Comparison of ENCODE assay signal across 8 cellular contexts in genomic region chr5:112757468-112758208, GRCh38. TPM values are rescaled to one million over a fixed set of nuclear protein-coding genes. Genes with fewer than 3 reads are reported as not detected.
DNase-seq lines count a peak whose midpoint lies in the region; ATAC-seq, FAIRE-seq and TF ChIP-seq lines count a peak whose summit lies in the region.

No MANE protein-coding gene starts in this region.

- H3K27ac Mint-ChIP-seq in Calu3 (ENCODE audit: unreplicated experiment) (no peak overlapping the region), brain (peak overlapping the region in 4 of 5 experiments; percentile 55 to 78 (median 70))
- H3K27ac Mint-ChIP-seq in stimulated activated naive B cell treated with anti-CD40 and anti-IgM and Interleukin-4, amounts not matched to agents 10 μg/mL and 1 μg/mL and 100 μg/mL, for 72 hours = no peak overlapping the region

- ATAC-seq in HG03342 (IDR thresholded peaks at IDR 0.05; ENCODE audit: unreplicated experiment) = peak; percentile 85
- peak; percentile 80 to 85 for ATAC-seq in stimulated activated naive B cell treated with anti-CD40 and anti-IgM and Interleukin-4, amounts not matched to agents 10 μg/mL and 1 μg/mL and 100 μg/mL, for 72 hours (replicated peaks)

- FAIRE-seq in GM19239 (lab: Jason Lieb, UNC) = peak; percentile 95

- intact Hi-C loops in Calu3 (cut with micrococcal nuclease; ENCODE audit: unreplicated experiment) = loop anchor here (1.0 to 5.0 kb wide), 4 partner anchors 66 to 580 kb away; no protein-coding TSS in a partner anchor

- H3K4me3 Mint-ChIP-seq in Calu3 (ENCODE audit: low read depth, unreplicated experiment) = no peak overlapping the region
- peak overlapping the region in 1 of 5 experiments; percentile 39 for H3K4me3 Mint-ChIP-seq in brain
- H3K4me3 Mint-ChIP-seq in stimulated activated naive B cell treated with anti-CD40 and anti-IgM and Interleukin-4, amounts not matched to agents 10 μg/mL and 1 μg/mL and 100 μg/mL, for 72 hours = no peak overlapping the region

- BruUV-seq in Calu3 (replicated peaks; lab: Mats Ljungman, UMichigan) = no TSS peak

- CTCF ChIA-PET in Calu3 (lab: Charles Lee) = interaction anchor here (0.7 to 1.9 kb wide), 8 partner anchors 9 to 253 kb away, joined by 3 to 15 read pairs (median 3); no protein-coding TSS in a partner anchor

- TF ChIP-seq CTCF in Calu3 (IDR thresholded peaks at IDR 0.05; ENCODE audit: unreplicated experiment) = peak; percentile 61
- peak; percentile 86 to 89 for TF ChIP-seq CTCF in brain (conservative IDR thresholded peaks at IDR 0.05)

- H3K4me1 Mint-ChIP-seq in Calu3 (ENCODE audit: low read depth, unreplicated experiment) = peaks cover 7% of the 10 kb centered on the region
- H3K4me1 Mint-ChIP-seq in brain = peaks cover 56% of the 10 kb centered on the region
- H3K4me1 Mint-ChIP-seq in stimulated activated naive B cell treated with anti-CD40 and anti-IgM and Interleukin-4, amounts not matched to agents 10 μg/mL and 1 μg/mL and 100 μg/mL, for 72 hours = peaks cover 3 to 10% of the 10 kb centered on the region in 2 donors

- no peaks in the 10 kb centered on the region for H3K27me3 Mint-ChIP-seq in Calu3 (ENCODE audit: unreplicated experiment)
- H3K27me3 Mint-ChIP-seq in brain = no peaks in the 10 kb centered on the region
- no peaks in the 10 kb centered on the region for H3K27me3 Mint-ChIP-seq in stimulated activated naive B cell treated with anti-CD40 and anti-IgM and Interleukin-4, amounts not matched to agents 10 μg/mL and 1 μg/mL and 100 μg/mL, for 72 hours

- H3K9me3 Mint-ChIP-seq in Calu3 (ENCODE audit: low read depth, unreplicated experiment) (no peaks in the 10 kb centered on the region), brain (no peaks in the 10 kb centered on the region)
- no peaks in the 10 kb centered on the region for H3K9me3 Mint-ChIP-seq in stimulated activated naive B cell treated with anti-CD40 and anti-IgM and Interleukin-4, amounts not matched to agents 10 μg/mL and 1 μg/mL and 100 μg/mL, for 72 hours

- H3K36me3 Mint-ChIP-seq in Calu3 (ENCODE audit: insufficient read depth, unreplicated experiment) (no peaks in the 10 kb centered on the region), brain (peaks cover 60% of the 10 kb centered on the region)
- H3K36me3 Mint-ChIP-seq in stimulated activated naive B cell treated with anti-CD40 and anti-IgM and Interleukin-4, amounts not matched to agents 10 μg/mL and 1 μg/mL and 100 μg/mL, for 72 hours = peaks cover 16% of the 10 kb centered on the region in 2 donors

- DNase-seq in Calu3 (peak; percentile 11), GM19239 (ENCODE audit: insufficient read length, low spot score) (peak; percentile 21), NCI-H69 (lab: John Stamatoyannopoulos, UW) (peak; percentile 74), iPS-NIHi7 (ENCODE audit: extremely low spot score) (peak; percentile 41)
- no peak for DNase-seq in stimulated activated naive B cell treated with anti-CD40 and anti-IgM and Interleukin-4, amounts not matched to agents 10 μg/mL and 1 μg/mL and 100 μg/mL, for 72 hours
- no peak for DNase-seq in activated CD4-positive, alpha-beta T cell treated with anti-CD3 and anti-CD28 coated beads, Interleukin-2, amount 50 U/mL, for 48 hours

RNA-seq across cellular contexts. Expression of gene APC, which starts 20.0 kb away (rescaled TPM):
- total RNA-seq in Calu3 (2022) = 44.7 and 47.6 TPM in 2 replicates
- polyA plus RNA-seq in brain (ENCODE audit: insufficient read depth, low read depth, low replicate concordance) = 9.2 TPM

Comparison
In these comparisons a context has a peak if more than half of its experiments do, and no peak if none do; other contexts are left out.
1. DNase-seq: peak in Calu3 (single experiment), GM19239 (single experiment), NCI-H69 (single experiment) and iPS-NIHi7 (single experiment); none in stimulated activated naive B cell treated with anti-CD40 and anti-IgM and Interleukin-4, amounts not matched to agents 10 μg/mL and 1 μg/mL and 100 μg/mL, for 72 hours (single experiment) and activated CD4-positive, alpha-beta T cell treated with anti-CD3 and anti-CD28 coated beads, Interleukin-2, amount 50 U/mL, for 48 hours (0 of 2).
2. H3K27ac Mint-ChIP-seq: peak in brain (4 of 5); none in Calu3 (single experiment) and stimulated activated naive B cell treated with anti-CD40 and anti-IgM and Interleukin-4, amounts not matched to agents 10 μg/mL and 1 μg/mL and 100 μg/mL, for 72 hours (single experiment).